In the genomic region with DNA sequence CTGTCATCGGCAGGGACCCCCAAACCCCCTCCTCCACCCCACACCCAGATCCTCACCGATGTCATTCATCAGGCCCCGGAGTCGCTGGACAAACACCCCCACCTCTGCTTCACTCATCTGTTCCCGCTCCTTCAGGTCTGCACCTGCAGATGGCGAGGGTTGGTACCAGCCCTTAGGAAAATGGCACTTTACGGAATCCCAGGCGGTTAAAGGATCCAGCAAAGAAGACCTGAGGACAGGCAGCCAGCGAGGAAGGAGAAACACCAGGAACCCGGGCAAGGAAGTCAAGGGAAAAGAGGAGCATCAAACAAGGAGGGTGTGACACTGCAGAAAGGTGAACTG, we compare ENCODE assay signal across 26 cellular contexts. TPM values are rescaled to one million over a fixed set of nuclear protein-coding genes. Genes with fewer than 3 reads are reported as not detected.
DNase-seq lines count a peak whose midpoint lies in the region; ATAC-seq, FAIRE-seq and TF ChIP-seq lines count a peak whose summit lies in the region.
"Had no signal": no experiment of that assay in that cellular context is flagged by ENCODE, and none has a peak within 500 bp of the region (broad histone marks: within the 10 kb centered on the region; RNA-seq: fewer than 3 reads in every experiment).

No MANE protein-coding gene starts in this region.

- no peak overlapping the region for H3K23ac ChIP-seq in neuronal stem cell (ENCODE audit: low read depth, low read length, poor library complexity)

- TF ChIP-seq EP300 in K562 (IDR thresholded peaks at IDR 0.05; ENCODE audit: low read length), result no peak

- DNase-seq in MCF 10A (ENCODE audit: unreplicated experiment), result no peak
- no peak for DNase-seq in breast epithelium (ENCODE audit: low spot score in 2 of 2)
- no peak for DNase-seq in GM23338 (ENCODE audit: low spot score)
- DNase-seq in K562 (ENCODE audit: extremely low read depth in 1 of 4, low spot score in 3 of 4), result no peak
- no peak for DNase-seq in neuronal stem cell (ENCODE audit: low spot score)
- DNase-seq: 8988T; ACHN; AML-193; BE2C; Calu3; CD4-positive, alpha-beta T cell; CD8-positive, alpha-beta memory T cell; DMS53; DMS79 treated with DMSO at 0.1 percent for 48 hours; GF-D8; H7 had no signal

- H3K4me3 Mint-ChIP-seq in MCF 10A (ENCODE audit: unreplicated experiment) (no peak overlapping the region), GM23338 (no peak overlapping the region)
- H3K4me3 Mint-ChIP-seq: CD14-positive monocyte; CD4-positive, alpha-beta T cell; CD8-positive, alpha-beta memory T cell had no signal

- H3K27ac ChIP-seq in breast epithelium (no peak overlapping the region), GM23338 (ENCODE audit: low read depth) (no peak overlapping the region), K562 (ENCODE audit: extremely low read depth, low read depth, low read length) (no peak overlapping the region), neuronal stem cell (replicated peaks; ENCODE audit: low read length) (no peak overlapping the region)
- H3K27ac ChIP-seq: A549; BLaER1 treated with 17β-estradiol and CSF1 and Interleukin-3, amounts not matched to agents 10 nM and 100 nM had no signal

- no peak for ATAC-seq in GM23338
- ATAC-seq in K562, result no peak
- no peak for ATAC-seq in GM21447 (IDR thresholded peaks at IDR 0.05; ENCODE audit: unreplicated experiment)
- ATAC-seq in HG02973 (IDR thresholded peaks at IDR 0.05; ENCODE audit: unreplicated experiment), result no peak
- ATAC-seq: A549, HCT116 had no signal

- no peaks in the 10 kb centered on the region for H3K79me2 ChIP-seq in GM23338 (replicated peaks; ENCODE audit: insufficient read depth)
- no peaks in the 10 kb centered on the region for H3K79me2 ChIP-seq in K562 (ENCODE audit: control insufficient read depth, insufficient read depth, low read length)

- H3F3A ChIP-seq in GM23338 (replicated peaks; ENCODE audit: low read depth), result no peaks in the 10 kb centered on the region

- H3K4me3 ChIP-seq in breast epithelium (no peak overlapping the region), GM23338 (no peak overlapping the region), K562 (no peak overlapping the region), neuronal stem cell (ENCODE audit: low read length in 2 of 2) (no peak overlapping the region)
- H3K4me3 ChIP-seq: A549; BLaER1 treated with 17β-estradiol and CSF1 and Interleukin-3, amounts not matched to agents 10 nM and 100 nM had no signal

- WGBS in K562 (ENCODE audit: insufficient coverage, low coverage, missing lambda C conversion rate), result 56% methylated on average over 9 of the region's 10 CpGs
- WGBS in neuronal stem cell (ENCODE audit: extremely low coverage in 2 of 2, insufficient read length in 2 of 2, insufficient replicate concordance in 1 of 2), 2 donors, result no CpG with 5 or more reads among the region's 10 CpGs

- no peaks in the 10 kb centered on the region for H3K9me3 ChIP-seq in breast epithelium
- H3K9me3 ChIP-seq in K562 (replicated peaks; ENCODE audit: control insufficient read depth, insufficient read depth, low read depth, low read length), result no peaks in the 10 kb centered on the region
- H3K9me3 ChIP-seq in neuronal stem cell (replicated peaks in 1 of 2; ENCODE audit: control insufficient read depth in 2 of 2, insufficient read depth in 1 of 2, low read depth in 1 of 2, low read length in 2 of 2), result no peaks in the 10 kb centered on the region
- H3K9me3 ChIP-seq: A549; BE2C; BLaER1 treated with 17β-estradiol and CSF1 and Interleukin-3, amounts not matched to agents 10 nM and 100 nM had no signal

- TF ChIP-seq POLR2A in breast epithelium (IDR thresholded peaks at IDR 0.05) (no peak), K562 (conservative IDR thresholded peaks at IDR 0.05) (no peak)

- H3K18ac ChIP-seq in neuronal stem cell (ENCODE audit: low read length), result no peak overlapping the region

- H3K36me3 ChIP-seq in breast epithelium (no peaks in the 10 kb centered on the region), GM23338 (ENCODE audit: insufficient read depth) (no peaks in the 10 kb centered on the region), K562 (ENCODE audit: control insufficient read depth, insufficient read depth, low read length) (peaks cover 6% of the 10 kb centered on the region; the same call in 2 of the 3 replicates), neuronal stem cell (replicated peaks in 1 of 2; ENCODE audit: control insufficient read depth in 2 of 2, insufficient read depth in 2 of 2, low read length in 2 of 2) (no peaks in the 10 kb centered on the region)
- H3K36me3 ChIP-seq: BE2C; BLaER1 treated with 17β-estradiol and CSF1 and Interleukin-3, amounts not matched to agents 10 nM and 100 nM had no signal

- no peak for TF ChIP-seq RAD21 in K562 (CRISPR knock-in tag; conservative IDR thresholded peaks at IDR 0.05 in 1 of 2, IDR thresholded peaks at IDR 0.05 in 1 of 2)

- H3K9ac ChIP-seq in K562 (ENCODE audit: insufficient read depth in 1 of 2, low read depth in 2 of 2, low read length in 2 of 2), result peak overlapping the region in 1 of 2 experiments; percentile 49; a peak in 2 of 4 replicates
- no peak overlapping the region for H3K9ac ChIP-seq in neuronal stem cell (ENCODE audit: low read depth, low read length, poor library complexity)
- H3K9ac ChIP-seq: BLaER1 treated with 17β-estradiol and CSF1 and Interleukin-3, amounts not matched to agents 10 nM and 100 nM had no signal

- H3K36me3 Mint-ChIP-seq in MCF 10A (ENCODE audit: insufficient read depth, unreplicated experiment), result peaks cover 29% of the 10 kb centered on the region
- no peaks in the 10 kb centered on the region for H3K36me3 Mint-ChIP-seq in GM23338 (ENCODE audit: low read depth)

- no peaks in the 10 kb centered on the region for H4K20me1 ChIP-seq in GM23338 (replicated peaks; ENCODE audit: insufficient read depth)
- H4K20me1 ChIP-seq in K562 (replicated peaks; ENCODE audit: control insufficient read depth, insufficient read depth, low read length), result no peaks in the 10 kb centered on the region
- H4K20me1 ChIP-seq: BLaER1 treated with 17β-estradiol and CSF1 and Interleukin-3, amounts not matched to agents 10 nM and 100 nM had no signal

- H3K4me2 ChIP-seq in GM23338 (no peak overlapping the region), K562 (ENCODE audit: insufficient read depth, low read length) (no peak overlapping the region; the same call in 1 of the 2 replicates), neuronal stem cell (ENCODE audit: insufficient read depth, low read length, poor library complexity, severe bottlenecking) (no peak overlapping the region)
- H3K4me2 ChIP-seq: A549; BLaER1 treated with 17β-estradiol and CSF1 and Interleukin-3, amounts not matched to agents 10 nM and 100 nM had no signal

- no peak overlapping the region for H3K14ac ChIP-seq in neuronal stem cell (ENCODE audit: low read length)

- H3K27ac Mint-ChIP-seq in MCF 10A (ENCODE audit: low read depth, unreplicated experiment) (peak overlapping the region; percentile 16), GM23338 (peak overlapping the region; percentile 51; the same call in 1 of the 2 replicates)
- H3K27ac Mint-ChIP-seq: CD4-positive, alpha-beta T cell; CD8-positive, alpha-beta memory T cell had no signal

- H2AK5ac ChIP-seq in neuronal stem cell (ENCODE audit: low read depth, low read length), result peak overlapping the region; percentile 14

- POLR2A ChIA-PET in MCF 10A (lab: Yijun Ruan, JAX) (no interaction called here), K562 (lab: Yijun Ruan, JAX) (no interaction called here)

- CTCF ChIA-PET in MCF 10A (lab: Yijun Ruan, JAX), result interaction anchor here (0.9 kb wide), 1 partner anchor 61 kb away, joined by 3 read pairs; no protein-coding TSS in a partner anchor
- CTCF ChIA-PET in K562 (lab: Yijun Ruan, JAX; ENCODE audit: low intra/inter-chr PET ratio), result no interaction called here

- H3K9me1 ChIP-seq in K562 (ENCODE audit: control insufficient read depth, insufficient read depth, low read length), result peaks cover 4% of the 10 kb centered on the region

- in situ Hi-C loops in K562 (cut with MboI), result loop anchor here (25.0 kb wide), 1 partner anchor 280 kb away; a partner anchor contains a TSS

- no peaks in the 10 kb centered on the region for H3K27me3 Mint-ChIP-seq in MCF 10A (ENCODE audit: insufficient read depth, unreplicated experiment)
- peaks cover 6% of the 10 kb centered on the region for H3K27me3 Mint-ChIP-seq in GM23338 (ENCODE audit: insufficient read depth, low read depth, poor library complexity)
- H3K27me3 Mint-ChIP-seq: CD4-positive, alpha-beta T cell; CD8-positive, alpha-beta memory T cell had no signal

- no peak overlapping the region for H2BK12ac ChIP-seq in neuronal stem cell (ENCODE audit: low read length)

- H3K4me1 ChIP-seq in breast epithelium (no peaks in the 10 kb centered on the region), GM23338 (ENCODE audit: insufficient read depth) (peaks cover 14% of the 10 kb centered on the region; the same call in 1 of the 2 replicates), K562 (replicated peaks in 1 of 2; ENCODE audit: control insufficient read depth in 2 of 2, insufficient read depth in 2 of 2, low read length in 2 of 2) (peaks cover 57% of the 10 kb centered on the region in 2 experiments), neuronal stem cell (ENCODE audit: control insufficient read depth in 2 of 2, insufficient read depth in 1 of 2, low read depth in 1 of 2, low read length in 2 of 2) (peaks cover 0 to 3% of the 10 kb centered on the region in 2 donors)
- H3K4me1 ChIP-seq: BE2C had no signal

- no peak overlapping the region for H4K8ac ChIP-seq in neuronal stem cell (ENCODE audit: low read depth, low read length)

- H3K9me2 ChIP-seq in GM23338 (ENCODE audit: insufficient read depth), result no peaks in the 10 kb centered on the region

- H4K91ac ChIP-seq in neuronal stem cell (ENCODE audit: low read depth, low read length, poor library complexity), result no peak overlapping the region

- no peak overlapping the region for H3K4ac ChIP-seq in neuronal stem cell (ENCODE audit: low read length)

- H3K9me3 Mint-ChIP-seq in MCF 10A (ENCODE audit: unreplicated experiment) (no peaks in the 10 kb centered on the region), GM23338 (no peaks in the 10 kb centered on the region)
- H3K9me3 Mint-ChIP-seq: CD14-positive monocyte; CD4-positive, alpha-beta T cell; CD8-positive, alpha-beta memory T cell had no signal

- H3K27me3 ChIP-seq in breast epithelium (no peaks in the 10 kb centered on the region), GM23338 (ENCODE audit: insufficient read depth) (no peaks in the 10 kb centered on the region), K562 (ENCODE audit: control insufficient read depth in 2 of 2, insufficient read depth in 2 of 2, low read length in 2 of 2) (no peaks in the 10 kb centered on the region), neuronal stem cell (ENCODE audit: control insufficient read depth in 3 of 3, insufficient read depth in 3 of 3, low read depth in 1 of 3, low read length in 3 of 3) (peaks cover 0 to 4% (median 0%) of the 10 kb centered on the region in 3 experiments)
- H3K27me3 ChIP-seq: BE2C; BLaER1 treated with 17β-estradiol and CSF1 and Interleukin-3, amounts not matched to agents 10 nM and 100 nM had no signal

- no peak for TF ChIP-seq CTCF in MCF 10A (IDR thresholded peaks at IDR 0.05; ENCODE audit: unreplicated experiment)
- TF ChIP-seq CTCF in breast epithelium (IDR thresholded peaks at IDR 0.05), result no peak
- no peak for TF ChIP-seq CTCF in GM23338 (conservative IDR thresholded peaks at IDR 0.05; ENCODE audit: low read depth in 2 of 2)
- TF ChIP-seq CTCF in K562 (IDR thresholded peaks at IDR 0.05 in 2 of 3, conservative IDR thresholded peaks at IDR 0.05 in 1 of 3; ENCODE audit: insufficient read depth in 2 of 3, low read depth in 1 of 3, low read length in 3 of 3), result no peak

- no peaks in the 10 kb centered on the region for H3K4me1 Mint-ChIP-seq in MCF 10A (ENCODE audit: insufficient read depth, unreplicated experiment)
- peaks cover 19% of the 10 kb centered on the region for H3K4me1 Mint-ChIP-seq in GM23338
- H3K4me1 Mint-ChIP-seq: CD14-positive monocyte; CD8-positive, alpha-beta memory T cell had no signal

- H2BK5ac ChIP-seq in neuronal stem cell (ENCODE audit: low read length), result no peak overlapping the region

- no peak overlapping the region for H2AFZ ChIP-seq in GM23338
- H2AFZ ChIP-seq in K562 (ENCODE audit: low read depth, low read length), result no peak overlapping the region
- H2AFZ ChIP-seq in neuronal stem cell (ENCODE audit: low read length), result no peak overlapping the region

- BruUV-seq in MCF 10A (replicated peaks; lab: Mats Ljungman, UMichigan), result no TSS peak
- no TSS peak for BruUV-seq in K562 (replicated peaks; lab: Mats Ljungman, UMichigan)

- intact Hi-C loops in MCF 10A (cut with micrococcal nuclease) (no loop called here), breast epithelium (cut with DNase I; ENCODE audit: low total_unique reads) (no loop called here), K562 (cut with micrococcal nuclease) (loop anchor here (5.0 to 10.0 kb wide), 2 partner anchors 157 to 205 kb away; a partner anchor contains a TSS)

- H3K79me1 ChIP-seq in neuronal stem cell (ENCODE audit: low read depth, low read length), result no peaks in the 10 kb centered on the region

- H2BK120ac ChIP-seq in neuronal stem cell (ENCODE audit: low read depth, low read length), result no peak overlapping the region

- no peak for FAIRE-seq in K562 (lab: Jason Lieb, UNC)
- FAIRE-seq: A549, GM12891, GM18507, H1 had no signal

- H2BK15ac ChIP-seq in neuronal stem cell (ENCODE audit: low read length), result no peak overlapping the region

RNA-seq across cellular contexts. Expression of a gene that starts 13.8 kb away (rescaled TPM):
- total RNA-seq in MCF 10A (2022) (106 and 129 TPM in 2 replicates), breast epithelium (100 to 1,000 TPM; 157 to 202 (median 182) TPM), K562 (2014; rRNA removed) (not detected in 2 replicates), K562 (2014; rRNA removed; fragmentation: Illumina TruSeq; extraction: Trizol) (0.38 TPM in 1 of 2 replicates, not detected in the other), K562 (2015; rRNA removed; fragmentation: Illumina TruSeq; extraction: Trizol) (0.26 and 0.29 TPM in 2 replicates), K562 (2021) (0.69 and 1.5 TPM in 2 replicates)
- 16.7 and 17.8 TPM in 2 replicates for total RNA-seq in GM23338 (2014; rRNA removed; shearing (Covaris generic))
- polyA plus RNA-seq in GM23338 (2016; fragmentation: Nextera tagmentation; extraction: Ambion mirVana) (17.0 and 20.6 TPM in 2 replicates), K562 (2011; rRNA removed) (0.38 and 0.74 TPM in 2 replicates), K562 (2014; fragmentation: Illumina TruSeq; extraction: Trizol) (0.17 TPM in 1 of 2 replicates, not detected in the other), K562 (2014; fragmentation: Nextera tagmentation; extraction: Ambion mirVana) (1 to 10 TPM; 2.0 to 2.6 TPM), K562 (2014; rRNA removed) (0.12 and 1.3 TPM in 2 replicates)
- 2.1 and 2.8 TPM in 2 replicates for total RNA-seq in K562 (2011; cell fraction: chromatin; rRNA removed; ENCODE audit: low replicate concordance)
- total RNA-seq in K562 (2011; cell fraction: nucleolus; rRNA removed), result 0.83 and 1.8 TPM in 2 replicates
- 0.51 and 1.7 TPM in 2 replicates for total RNA-seq in K562 (2011; cell fraction: nucleoplasm; rRNA removed)
- 0.12 and 0.50 TPM in 2 replicates for polyA plus RNA-seq in K562 (2011; cell fraction: cytosol; rRNA removed)
- polyA plus RNA-seq in K562 (2011; cell fraction: nucleus; rRNA removed), result 1.1 and 1.6 TPM in 2 replicates
- polyA plus RNA-seq in K562 (2012), result 5.6 and 5.9 TPM in 2 replicates
- 0.30 TPM in 1 of 2 replicates, not detected in the other for polyA minus RNA-seq in K562 (2011; rRNA and poly(A)+ RNA removed)
- not detected in 2 replicates for polyA minus RNA-seq in K562 (2011; cell fraction: cytosol; rRNA and poly(A)+ RNA removed)
- 0.13 and 1.3 TPM in 2 replicates for polyA minus RNA-seq in K562 (2011; cell fraction: nucleus; rRNA and poly(A)+ RNA removed)
- 6.2 TPM for polyA plus RNA-seq in neuronal stem cell (2013, experiment 1 of 2)
- polyA plus RNA-seq in neuronal stem cell (2013, experiment 2 of 2), result 6.6 TPM
- total RNA-seq: G401 had no signal

RNA-seq across cellular contexts. Expression of a gene that starts 19.3 kb away (rescaled TPM):
- 53.8 and 61.3 TPM in 2 replicates for total RNA-seq in MCF 10A (2022)
- 100 to 1,000 TPM in 2 of 3 donors, 10 to 100 TPM in 1; 97.3 to 144 (median 139) TPM for total RNA-seq in breast epithelium
- 59.8 and 66.3 TPM in 2 replicates for total RNA-seq in GM23338 (2014; rRNA removed; shearing (Covaris generic))
- polyA plus RNA-seq in GM23338 (2016; fragmentation: Nextera tagmentation; extraction: Ambion mirVana), result 95.3 and 116 TPM in 2 replicates
- 29.9 and 35.2 TPM in 2 replicates for total RNA-seq in K562 (2011; cell fraction: chromatin; rRNA removed; ENCODE audit: low replicate concordance)
- 7.8 and 8.3 TPM in 2 replicates for total RNA-seq in K562 (2011; cell fraction: nucleolus; rRNA removed)
- total RNA-seq in K562 (2011; cell fraction: nucleoplasm; rRNA removed), result 15.8 and 32.7 TPM in 2 replicates
- 57.7 and 63.8 TPM in 2 replicates for total RNA-seq in K562 (2014; rRNA removed)
- 135 and 151 TPM in 2 replicates for total RNA-seq in K562 (2014; rRNA removed; fragmentation: Illumina TruSeq; extraction: Trizol)
- 110 and 116 TPM in 2 replicates for total RNA-seq in K562 (2015; rRNA removed; fragmentation: Illumina TruSeq; extraction: Trizol)
- total RNA-seq in K562 (2021), result 71.0 and 73.6 TPM in 2 replicates
- 76.7 and 84.5 TPM in 2 replicates for polyA plus RNA-seq in K562 (2011; rRNA removed)
- polyA plus RNA-seq in K562 (2011; cell fraction: cytosol; rRNA removed), result 14.6 and 36.1 TPM in 2 replicates
- 24.8 and 39.1 TPM in 2 replicates for polyA plus RNA-seq in K562 (2011; cell fraction: nucleus; rRNA removed)
- polyA plus RNA-seq in K562 (2012), result 78.8 and 97.2 TPM in 2 replicates
- polyA plus RNA-seq in K562 (2014; fragmentation: Illumina TruSeq; extraction: Trizol), result 101 and 106 TPM in 2 replicates
- 100 to 1,000 TPM; 197 to 258 TPM for polyA plus RNA-seq in K562 (2014; fragmentation: Nextera tagmentation; extraction: Ambion mirVana)
- 78.7 and 81.8 TPM in 2 replicates for polyA plus RNA-seq in K562 (2014; rRNA removed)
- 59.6 and 66.7 TPM in 2 replicates for polyA minus RNA-seq in K562 (2011; rRNA and poly(A)+ RNA removed)
- polyA minus RNA-seq in K562 (2011; cell fraction: cytosol; rRNA and poly(A)+ RNA removed), result 24.9 and 31.2 TPM in 2 replicates
- polyA minus RNA-seq in K562 (2011; cell fraction: nucleus; rRNA and poly(A)+ RNA removed), result 10.0 and 22.5 TPM in 2 replicates
- 42.9 TPM for polyA plus RNA-seq in neuronal stem cell (2013, experiment 1 of 2)
- 44.2 TPM for polyA plus RNA-seq in neuronal stem cell (2013, experiment 2 of 2)
